16 cellular contexts compared by ENCODE assay signal in the genomic region with DNA sequence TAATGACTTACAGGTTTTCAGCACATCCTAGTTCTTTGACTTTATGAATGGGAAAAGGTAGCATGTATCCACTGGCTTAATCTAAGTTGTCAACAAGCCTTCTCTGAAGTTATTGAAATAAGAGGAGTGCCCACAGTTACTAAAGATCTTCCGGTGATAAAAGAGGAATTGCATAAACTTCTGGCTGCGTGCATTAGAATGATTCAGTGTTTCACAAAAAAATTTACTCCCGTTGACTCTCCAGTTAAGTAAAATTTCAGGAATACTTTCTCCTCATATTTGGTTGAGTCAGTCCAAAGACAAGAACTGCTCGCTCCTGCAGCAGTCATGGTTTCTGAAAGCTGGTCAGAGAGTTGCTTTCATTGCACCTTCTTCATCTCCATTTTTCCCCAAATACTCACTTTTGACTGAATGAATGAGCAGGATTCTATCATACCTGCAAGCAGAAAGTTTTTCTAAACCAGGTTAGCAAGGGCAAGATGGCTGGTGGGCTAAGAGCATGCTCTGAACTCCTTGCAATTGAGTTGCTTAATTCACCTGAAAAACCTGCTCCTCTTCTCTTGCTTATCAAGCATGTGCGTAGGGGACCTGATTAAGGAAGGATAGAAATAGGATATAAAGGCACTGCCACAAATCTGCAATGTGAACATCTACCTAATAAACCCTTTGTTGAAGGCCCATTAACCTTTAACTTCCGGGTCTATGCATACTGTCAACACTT.
A peak's percentile ranks its signal among the peaks of the same experiment; 100 is the strongest.
DNase-seq lines count a peak whose midpoint lies in the region; ATAC-seq and TF ChIP-seq lines count a peak whose summit lies in the region.
"Had no signal": no experiment of that assay in that cellular context is flagged by ENCODE, and none has a peak within 500 bp of the region (broad histone marks: within the 10 kb centered on the region; RNA-seq: fewer than 3 reads in every experiment).

No MANE protein-coding gene starts in this region.

- CTCF ChIA-PET in activated naive CD4-positive, alpha-beta T cell treated with anti-CD3 and anti-CD28 coated beads, Interleukin-2, amount 10 ng/mL, durations not matched to agents 7 days and 5 days (lab: Charles Lee), result no interaction called here

- no peaks in the 10 kb centered on the region for H3K36me3 Mint-ChIP-seq in activated naive CD4-positive, alpha-beta T cell treated with anti-CD3 and anti-CD28 coated beads, Interleukin-2, amount 10 ng/mL, durations not matched to agents 7 days and 5 days

- H3K4me1 ChIP-seq in RWPE2 (ENCODE audit: insufficient read depth, poor library complexity, severe bottlenecking) (peaks cover 19% of the 10 kb centered on the region), transverse colon (peaks cover 0 to 43% (median 20%) of the 10 kb centered on the region in 4 donors)
- H3K4me1 ChIP-seq: psoas muscle had no signal

- H3K4me1 Mint-ChIP-seq in activated naive CD4-positive, alpha-beta T cell treated with anti-CD3 and anti-CD28 coated beads, Interleukin-2, amount 10 ng/mL, durations not matched to agents 7 days and 5 days, result no peaks in the 10 kb centered on the region
- H3K4me1 Mint-ChIP-seq: memory B cell had no signal

- no peak for TF ChIP-seq CTCF in RWPE2 (IDR thresholded peaks at IDR 0.05; ENCODE audit: poor library complexity, severe bottlenecking)
- no peak for TF ChIP-seq CTCF in transverse colon (IDR thresholded peaks at IDR 0.05)

- H3K4me3 ChIP-seq in RWPE2 (ENCODE audit: severe bottlenecking) (no peak overlapping the region), transverse colon (no peak overlapping the region)
- H3K4me3 ChIP-seq: psoas muscle had no signal

- no peak for TF ChIP-seq EP300 in transverse colon (IDR thresholded peaks at IDR 0.05; ENCODE audit: low read depth)

- 47 to 51% methylated on average over 5 to 6 of the region's 6 CpGs for WGBS in transverse colon (ENCODE audit: low coverage in 1 of 2), 2 donors

- peak overlapping the region; percentile 60 for H3K27ac ChIP-seq in RWPE2 (ENCODE audit: poor library complexity, severe bottlenecking)
- H3K27ac ChIP-seq in transverse colon, result peak overlapping the region; percentile 24 to 56 (median 43)
- H3K27ac ChIP-seq: 22Rv1, psoas muscle had no signal

- DNase-seq in DMS53 (lab: John Stamatoyannopoulos, UW), result peak; percentile 3
- no peak for DNase-seq in DMS53 treated with DMSO at 0.1 percent for 48 hours (lab: John Stamatoyannopoulos, UW; ENCODE audit: unreplicated experiment)
- DNase-seq in RWPE2 (ENCODE audit: low spot score), result no peak
- DNase-seq in fibroblast of the conjunctiva (ENCODE audit: low read depth), result peak; percentile 38
- no peak for DNase-seq in transverse colon
- no peak for DNase-seq in ureter (ENCODE audit: low spot score)
- DNase-seq in iPS-NIHi7 (ENCODE audit: extremely low spot score), result no peak
- DNase-seq in activated naive CD4-positive, alpha-beta T cell treated with anti-CD3 and anti-CD28 coated beads, Interleukin-2, amount 10 ng/mL, durations not matched to agents 7 days and 5 days, result no peak
- DNase-seq: activated CD4-positive, alpha-beta T cell treated with anti-CD3 and anti-CD28 coated beads, Interleukin-2, amount 50 U/mL, for 1 hour; DND-41; NCI-H1417; NCI-H748 treated with DMSO at 0.1 percent for 48 hours; psoas muscle had no signal

- H3K36me3 ChIP-seq in RWPE2 (ENCODE audit: low read depth), result no peaks in the 10 kb centered on the region
- H3K36me3 ChIP-seq in transverse colon, result no peaks in the 10 kb centered on the region

- intact Hi-C loops in transverse colon (cut with DNase I; ENCODE audit: low total_unique reads), result no loop called here

- H3K4me3 Mint-ChIP-seq in activated naive CD4-positive, alpha-beta T cell treated with anti-CD3 and anti-CD28 coated beads, Interleukin-2, amount 10 ng/mL, durations not matched to agents 7 days and 5 days, result no peak overlapping the region
- H3K4me3 Mint-ChIP-seq: memory B cell had no signal

- H3K27me3 ChIP-seq in RWPE2 (ENCODE audit: insufficient read depth, poor library complexity, severe bottlenecking) (no peaks in the 10 kb centered on the region), transverse colon (no peaks in the 10 kb centered on the region)

- in situ Hi-C loops in transverse colon (cut with MboI; ENCODE audit: low pct_ligation_motif_present in 1 of 4, low pct_unique_long_range_greater_than_20kb in 1 of 4, low sequenced_read_pairs in 3 of 4), result no loop called here

- H3K9me3 Mint-ChIP-seq in activated naive CD4-positive, alpha-beta T cell treated with anti-CD3 and anti-CD28 coated beads, Interleukin-2, amount 10 ng/mL, durations not matched to agents 7 days and 5 days, result peaks cover 4% of the 10 kb centered on the region

- H3K9me3 ChIP-seq in RWPE2 (ENCODE audit: severe bottlenecking), result no peaks in the 10 kb centered on the region
- H3K9me3 ChIP-seq in transverse colon, result no peaks in the 10 kb centered on the region

- peak; percentile 87 for ATAC-seq in RWPE2 (ENCODE audit: low read depth)
- ATAC-seq: psoas muscle had no signal

- peaks cover 11% of the 10 kb centered on the region for H3K27me3 Mint-ChIP-seq in activated naive CD4-positive, alpha-beta T cell treated with anti-CD3 and anti-CD28 coated beads, Interleukin-2, amount 10 ng/mL, durations not matched to agents 7 days and 5 days

- TF ChIP-seq POLR2A in transverse colon (IDR thresholded peaks at IDR 0.05), result no peak

- H3K27ac Mint-ChIP-seq in activated naive CD4-positive, alpha-beta T cell treated with anti-CD3 and anti-CD28 coated beads, Interleukin-2, amount 10 ng/mL, durations not matched to agents 7 days and 5 days, result no peak overlapping the region
- H3K27ac Mint-ChIP-seq: activated T-helper 2 cell treated with anti-CD3 and anti-CD28 coated beads, Interferon-gamma antibody, Interleukin-2, Interleukin-4, amounts not matched to agents 10 μg/mL and 5 μg/mL and 100 μg/mL, durations not matched to agents 14 hours and 24 hours and 36 hours; memory B cell had no signal

Comparison
In these comparisons a context has a peak if more than half of its experiments do, and no peak if none do; other contexts are left out.
1. DNase-seq: peak in DMS53 (single experiment) and fibroblast of the conjunctiva (single experiment); none in DMS53 treated with DMSO at 0.1 percent for 48 hours (single experiment), RWPE2 (single experiment), transverse colon (single experiment), ureter (single experiment), iPS-NIHi7 (single experiment) and activated naive CD4-positive, alpha-beta T cell treated with anti-CD3 and anti-CD28 coated beads, Interleukin-2, amount 10 ng/mL, durations not matched to agents 7 days and 5 days (single experiment).